Comparison of ENCODE assay signal across 2 cellular contexts in genomic region chr11:5807580-5807979, GRCh38.
TF ChIP-seq lines count a peak whose summit lies in the region.

No MANE protein-coding gene starts in this region.

TF ChIP-seq in GM23338, 12 proteins besides CTCF, POLR2A, EP300 and RAD21:
- no peak for TF ChIP-seq ZNF331 (CRISPR knock-in tag; IDR thresholded peaks at IDR 0.05; ENCODE audit: low read depth)
- TF ChIP-seq POLR2AphosphoS5 (IDR thresholded peaks at IDR 0.05; ENCODE audit: low read depth), result no peak
- TF ChIP-seq ZNF114 (CRISPR knock-in tag; IDR thresholded peaks at IDR 0.05), result no peak
- no peak for TF ChIP-seq STAT1 (IDR thresholded peaks at IDR 0.05; ENCODE audit: unreplicated experiment)
- no peak for TF ChIP-seq EZH2 (IDR thresholded peaks at IDR 0.05; ENCODE audit: low read depth, unreplicated experiment)
- TF ChIP-seq, protein P1, sequence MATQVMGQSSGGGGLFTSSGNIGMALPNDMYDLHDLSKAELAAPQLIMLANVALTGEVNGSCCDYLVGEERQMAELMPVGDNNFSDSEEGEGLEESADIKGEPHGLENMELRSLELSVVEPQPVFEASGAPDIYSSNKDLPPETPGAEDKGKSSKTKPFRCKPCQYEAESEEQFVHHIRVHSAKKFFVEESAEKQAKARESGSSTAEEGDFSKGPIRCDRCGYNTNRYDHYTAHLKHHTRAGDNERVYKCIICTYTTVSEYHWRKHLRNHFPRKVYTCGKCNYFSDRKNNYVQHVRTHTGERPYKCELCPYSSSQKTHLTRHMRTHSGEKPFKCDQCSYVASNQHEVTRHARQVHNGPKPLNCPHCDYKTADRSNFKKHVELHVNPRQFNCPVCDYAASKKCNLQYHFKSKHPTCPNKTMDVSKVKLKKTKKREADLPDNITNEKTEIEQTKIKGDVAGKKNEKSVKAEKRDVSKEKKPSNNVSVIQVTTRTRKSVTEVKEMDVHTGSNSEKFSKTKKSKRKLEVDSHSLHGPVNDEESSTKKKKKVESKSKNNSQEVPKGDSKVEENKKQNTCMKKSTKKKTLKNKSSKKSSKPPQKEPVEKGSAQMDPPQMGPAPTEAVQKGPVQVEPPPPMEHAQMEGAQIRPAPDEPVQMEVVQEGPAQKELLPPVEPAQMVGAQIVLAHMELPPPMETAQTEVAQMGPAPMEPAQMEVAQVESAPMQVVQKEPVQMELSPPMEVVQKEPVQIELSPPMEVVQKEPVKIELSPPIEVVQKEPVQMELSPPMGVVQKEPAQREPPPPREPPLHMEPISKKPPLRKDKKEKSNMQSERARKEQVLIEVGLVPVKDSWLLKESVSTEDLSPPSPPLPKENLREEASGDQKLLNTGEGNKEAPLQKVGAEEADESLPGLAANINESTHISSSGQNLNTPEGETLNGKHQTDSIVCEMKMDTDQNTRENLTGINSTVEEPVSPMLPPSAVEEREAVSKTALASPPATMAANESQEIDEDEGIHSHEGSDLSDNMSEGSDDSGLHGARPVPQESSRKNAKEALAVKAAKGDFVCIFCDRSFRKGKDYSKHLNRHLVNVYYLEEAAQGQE (IDR thresholded peaks at IDR 0.05; ENCODE audit: unreplicated experiment), result no peak
- no peak for TF ChIP-seq JUNB (IDR thresholded peaks at IDR 0.05; ENCODE audit: unreplicated experiment)
- no peak for TF ChIP-seq ETS1 (IDR thresholded peaks at IDR 0.05)
- no peak for TF ChIP-seq CREB1 (CRISPR knock-in tag; IDR thresholded peaks at IDR 0.05; ENCODE audit: low read depth)
- TF ChIP-seq EZH2phosphoT487 (IDR thresholded peaks at IDR 0.05; ENCODE audit: unreplicated experiment), result no peak
- no peak for TF ChIP-seq ZNF462 (CRISPR knock-in tag; IDR thresholded peaks at IDR 0.05)
- TF ChIP-seq NANOG (IDR thresholded peaks at IDR 0.05; ENCODE audit: borderline replicate concordance), result no peak

TF ChIP-seq in WTC11, 78 proteins besides CTCF, POLR2A, EP300 and RAD21:
- no peak for TF ChIP-seq ZNF512 (CRISPR knock-in tag; IDR thresholded peaks at IDR 0.05; ENCODE audit: borderline replicate concordance)
- TF ChIP-seq FOXK1 (CRISPR knock-in tag; IDR thresholded peaks at IDR 0.05), result peak; percentile 61
